16 cellular contexts compared by ENCODE assay signal in the genomic region with DNA sequence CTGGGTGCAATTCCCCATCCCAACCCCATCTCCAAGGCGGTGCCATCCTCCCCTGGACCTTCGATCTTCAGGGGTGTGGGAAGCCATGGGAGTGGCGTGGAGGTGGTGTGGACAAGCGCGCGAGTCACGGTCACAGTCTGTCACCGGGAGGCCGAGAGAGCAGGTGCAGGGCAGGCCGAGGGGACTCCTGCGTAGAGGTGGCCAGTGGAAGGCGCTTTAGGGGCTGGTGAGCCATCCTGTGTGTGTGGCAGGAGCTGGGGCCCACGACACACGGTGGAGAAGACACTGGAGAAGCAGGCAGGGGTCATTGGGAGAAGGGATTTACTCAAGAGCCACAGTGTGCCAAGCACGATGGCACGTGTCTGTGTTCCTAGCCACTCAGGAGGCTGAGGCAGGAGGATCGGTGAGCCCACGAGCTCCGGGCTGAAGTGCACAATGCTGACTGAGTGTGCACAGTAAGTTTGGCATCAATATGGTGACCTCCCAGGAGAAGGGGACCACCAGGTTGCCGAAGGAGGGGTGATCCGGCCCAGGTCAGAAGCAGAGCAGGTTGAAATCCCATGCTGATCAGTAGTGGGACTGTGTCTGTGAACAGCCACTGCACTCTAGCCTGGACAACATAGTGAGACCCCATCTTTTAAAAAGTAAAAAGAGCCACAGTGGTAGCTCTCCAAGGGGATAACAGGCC.
"Had no signal": no experiment of that assay in that cellular context is flagged by ENCODE, and none has a peak within 500 bp of the region (broad histone marks: within the 10 kb centered on the region; RNA-seq: fewer than 3 reads in every experiment).

No MANE protein-coding gene starts in this region.

- FAIRE-seq: endometrium, frontal cortex had no signal

- H3K36me3 ChIP-seq: neural progenitor cell, stomach, thoracic aorta had no signal

- H2AFZ ChIP-seq: neural progenitor cell, parathyroid adenoma had no signal

- H3K4me2 ChIP-seq: neural progenitor cell had no signal

- H3K27me3 ChIP-seq: neural progenitor cell had no signal

- H3K9me3 ChIP-seq: stomach, thoracic aorta had no signal

- H3K4me3 ChIP-seq: coronary artery, dorsolateral prefrontal cortex, neural progenitor cell, stomach, thoracic aorta had no signal

- DNase-seq: caudate nucleus; dorsolateral prefrontal cortex; effector CD8-positive, alpha-beta T cell; mesendoderm; naive B cell; occipital lobe; stimulated activated CD4-positive, alpha-beta T cell treated with anti-CD3 and anti-CD28 coated beads, Interleukin-12 subunit alpha, Interleukin-12 subunit beta, amount 100 ng/mL, for 4 hours; stimulated activated naive CD4-positive, alpha-beta T cell; stomach; substantia nigra had no signal

- H3K79me2 ChIP-seq: parathyroid adenoma had no signal

- H3K9ac ChIP-seq: neural progenitor cell, parathyroid adenoma had no signal

- H3K4me1 ChIP-seq: neural progenitor cell had no signal

- H3K27ac ChIP-seq: coronary artery, dorsolateral prefrontal cortex, neural progenitor cell, parathyroid adenoma, stomach, thoracic aorta had no signal
